13 cellular contexts compared by ENCODE assay signal in the genomic region with DNA sequence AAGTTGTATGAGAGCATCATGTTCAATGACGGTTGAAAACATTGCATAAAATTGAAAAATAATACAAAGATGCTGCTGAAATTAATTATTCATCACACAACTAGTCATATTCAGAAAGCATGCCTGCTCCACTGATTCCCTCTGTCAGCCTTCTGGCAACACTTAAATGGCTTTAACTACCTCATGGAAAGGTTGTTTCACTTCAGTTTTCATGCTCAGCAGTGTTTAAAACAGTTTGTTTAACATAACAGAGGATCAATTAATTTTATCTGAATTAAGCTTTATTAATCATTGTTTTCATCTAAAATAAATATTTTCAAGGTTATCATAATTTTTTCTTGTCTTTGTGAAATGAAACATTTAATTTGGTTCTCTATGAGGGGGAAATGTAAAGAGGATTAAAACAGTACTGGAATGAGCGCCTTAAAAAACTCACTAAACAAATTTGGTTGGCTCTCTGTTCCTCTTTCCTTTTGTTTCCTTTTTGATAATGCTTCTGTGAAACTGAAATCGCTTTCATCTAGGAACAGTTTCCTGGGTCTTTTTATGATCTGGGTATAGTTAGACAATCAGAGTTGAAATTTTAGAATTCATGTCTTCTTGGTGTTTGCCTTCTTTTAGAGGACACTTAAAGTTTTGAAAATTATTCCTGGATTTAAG.
DNase-seq lines count a peak whose midpoint lies in the region; ATAC-seq, FAIRE-seq and TF ChIP-seq lines count a peak whose summit lies in the region.
"Had no signal": no experiment of that assay in that cellular context is flagged by ENCODE, and none has a peak within 500 bp of the region (broad histone marks: within the 10 kb centered on the region; RNA-seq: fewer than 3 reads in every experiment).

No MANE protein-coding gene starts in this region.

- H3K36me3 ChIP-seq in kidney (ENCODE audit: control insufficient read depth in 1 of 2, insufficient read depth in 2 of 2, low read length in 2 of 2): no peaks in the 10 kb centered on the region
- H3K36me3 ChIP-seq: right atrium auricular region, vagina had no signal

- intact Hi-C loops in kidney (cut with DNase I): no loop called here

- peaks cover 5% of the 10 kb centered on the region for H3K9me3 Mint-ChIP-seq in stimulated activated effector memory CD8-positive, alpha-beta T cell treated with anti-CD3 and anti-CD28 coated beads, Interleukin-12 subunit alpha, Interleukin-12 subunit beta, amount 100 ng/mL, for 72 hours

- no peak overlapping the region for H3K4me3 ChIP-seq in kidney (ENCODE audit: low read length in 2 of 2)
- H3K4me3 ChIP-seq: right atrium auricular region, vagina had no signal

- no peaks in the 10 kb centered on the region for H3K9me3 ChIP-seq in kidney (ENCODE audit: control insufficient read depth in 1 of 2, low read length in 2 of 2)
- H3K9me3 ChIP-seq: right atrium auricular region, vagina had no signal

- H3K27ac Mint-ChIP-seq in stimulated activated effector memory CD8-positive, alpha-beta T cell treated with anti-CD3 and anti-CD28 coated beads, Interleukin-12 subunit alpha, Interleukin-12 subunit beta, amount 100 ng/mL, for 72 hours: no peak overlapping the region
- H3K27ac Mint-ChIP-seq: B cell had no signal

- ATAC-seq in GM19468 (IDR thresholded peaks at IDR 0.05; ENCODE audit: extremely low read depth, unreplicated experiment): peak; percentile 73
- peak; percentile 67 for ATAC-seq in HG02970 (IDR thresholded peaks at IDR 0.05; ENCODE audit: low FRiP score, unreplicated experiment)
- no peak for ATAC-seq in stimulated activated effector memory CD8-positive, alpha-beta T cell treated with anti-CD3 and anti-CD28 coated beads, Interleukin-12 subunit alpha, Interleukin-12 subunit beta, amount 100 ng/mL, for 72 hours

- H3K4me3 Mint-ChIP-seq in stimulated activated effector memory CD8-positive, alpha-beta T cell treated with anti-CD3 and anti-CD28 coated beads, Interleukin-12 subunit alpha, Interleukin-12 subunit beta, amount 100 ng/mL, for 72 hours: no peak overlapping the region
- H3K4me3 Mint-ChIP-seq: B cell had no signal

- H3K9ac ChIP-seq in kidney (ENCODE audit: low read length in 2 of 2): no peak overlapping the region

- no peak for TF ChIP-seq POLR2A in GM12891 (IDR thresholded peaks at IDR 0.05; ENCODE audit: low read depth, low read length)

- DNase-seq in GM12891 (ENCODE audit: insufficient read length, low spot score) (peak; percentile 1), NAMALWA (ENCODE audit: low spot score) (peak; percentile 7), NCI-H2107 (lab: John Stamatoyannopoulos, UW) (no peak), kidney (no peak), HT-29 (ENCODE audit: low spot score) (no peak)
- no peak for DNase-seq in stimulated activated effector memory CD8-positive, alpha-beta T cell treated with anti-CD3 and anti-CD28 coated beads, Interleukin-12 subunit alpha, Interleukin-12 subunit beta, amount 100 ng/mL, for 72 hours (ENCODE audit: low spot score in 2 of 2)
- DNase-seq: NCI-H1048 had no signal

- FAIRE-seq in GM12891 (lab: Jason Lieb, UNC): no peak
- FAIRE-seq in kidney (lab: Jason Lieb, UNC): no peak
- FAIRE-seq: endothelial cell of umbilical vein had no signal

- no peaks in the 10 kb centered on the region for H3K36me3 Mint-ChIP-seq in stimulated activated effector memory CD8-positive, alpha-beta T cell treated with anti-CD3 and anti-CD28 coated beads, Interleukin-12 subunit alpha, Interleukin-12 subunit beta, amount 100 ng/mL, for 72 hours

- no peaks in the 10 kb centered on the region for H3K4me1 Mint-ChIP-seq in stimulated activated effector memory CD8-positive, alpha-beta T cell treated with anti-CD3 and anti-CD28 coated beads, Interleukin-12 subunit alpha, Interleukin-12 subunit beta, amount 100 ng/mL, for 72 hours

- H3K27ac ChIP-seq in kidney (ENCODE audit: low read depth in 2 of 2, low read length in 2 of 2): no peak overlapping the region
- H3K27ac ChIP-seq: right atrium auricular region, vagina had no signal

- TF ChIP-seq CTCF in kidney (IDR thresholded peaks at IDR 0.05; ENCODE audit: borderline replicate concordance, extremely low read depth, insufficient read depth): no peak

- H3K4me1 ChIP-seq in kidney (ENCODE audit: control insufficient read depth in 1 of 2, insufficient read depth in 1 of 2, low read depth in 1 of 2, low read length in 2 of 2): no peaks in the 10 kb centered on the region
- H3K4me1 ChIP-seq: right atrium auricular region, vagina had no signal

TF ChIP-seq in GM12891, 5 proteins besides CTCF, POLR2A, EP300 and RAD21:
- TF ChIP-seq TAF1 (IDR thresholded peaks at IDR 0.05; ENCODE audit: low read depth, low read length) (no peak), SPI1 (IDR thresholded peaks at IDR 0.05; ENCODE audit: low read depth, low read length) (peak; percentile 85)

Comparison
In these comparisons a context has a peak if more than half of its experiments do, and no peak if none do; other contexts are left out.
1. DNase-seq: peak in GM12891 (single experiment) and NAMALWA (single experiment); none in stimulated activated effector memory CD8-positive, alpha-beta T cell treated with anti-CD3 and anti-CD28 coated beads, Interleukin-12 subunit alpha, Interleukin-12 subunit beta, amount 100 ng/mL, for 72 hours (0 of 2), NCI-H2107 (single experiment), kidney (single experiment) and HT-29 (single experiment).